ENCODE assay signal across 10 cellular contexts in genomic region chr21:14236180-14236579, GRCh38. TPM values are rescaled to one million over a fixed set of nuclear protein-coding genes. Genes with fewer than 3 reads are reported as not detected.
"Had no signal": no experiment of that assay in that cellular context is flagged by ENCODE, and none has a peak within 500 bp of the region (broad histone marks: within the 10 kb centered on the region; RNA-seq: fewer than 3 reads in every experiment).

No MANE protein-coding gene starts in this region.

- ATAC-seq: HCT116 had no signal

- DNase-seq: GM23248, GOT3, H7, H9, HCEC 1CT, HFFc6 had no signal

- H3K4me1 ChIP-seq: HAP-1 had no signal

- H3K4me1 Mint-ChIP-seq: H9 had no signal

- H3K9me3 ChIP-seq: HAP-1 had no signal

- H2AFZ ChIP-seq: GM23248 had no signal

- H3K27ac Mint-ChIP-seq: H9, HFFc6 had no signal

- H3K9ac ChIP-seq: GM23248 had no signal

- H3K36me3 ChIP-seq: HAP-1 had no signal

- H3K27ac ChIP-seq: GM23248 had no signal

- H3K4me3 Mint-ChIP-seq: H9, HFFc6 had no signal

- H3K4me3 ChIP-seq: GM23248, HAP-1 had no signal

RNA-seq across cellular contexts. Expression of gene RBM11, which starts 20.2 kb away (rescaled TPM):
- total RNA-seq: GM23248, HFFc6 had no signal
- polyA plus RNA-seq: GM23248 had no signal

RNA-seq across cellular contexts. Expression of gene LIPI, which starts 25.4 kb away (rescaled TPM):
- total RNA-seq: GM23248, H1, H4, H7, H9, HFFc6 had no signal
- polyA plus RNA-seq: GM23248, H1 had no signal
